9 cellular contexts compared by ENCODE assay signal in the genomic region with DNA sequence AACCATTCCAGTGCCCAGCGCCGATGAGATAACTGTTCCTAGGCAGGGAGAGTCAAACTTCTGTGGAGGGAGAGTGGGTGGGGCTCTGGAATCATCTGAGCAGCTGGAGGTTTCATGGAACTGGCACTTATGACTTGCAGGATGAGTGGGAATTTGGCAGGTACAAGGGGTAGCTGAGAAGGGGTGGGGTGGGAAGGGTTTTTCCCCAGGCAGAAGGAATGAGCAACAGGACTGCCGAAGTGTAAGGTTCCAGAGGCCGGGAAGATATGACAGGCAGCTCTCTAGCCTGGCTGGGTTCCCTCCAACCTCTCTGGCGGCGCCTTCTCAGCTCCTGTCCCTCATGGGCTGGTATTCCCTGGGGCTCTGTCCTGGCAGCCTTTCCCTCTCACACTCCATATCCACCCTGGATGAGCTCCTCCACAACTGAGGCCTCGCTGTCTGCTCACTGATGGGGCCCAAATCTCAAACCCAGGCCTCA. TPM values are rescaled to one million over a fixed set of nuclear protein-coding genes. Genes with fewer than 3 reads are reported as not detected.
A peak's percentile ranks its signal among the peaks of the same experiment; 100 is the strongest.
DNase-seq lines count a peak whose midpoint lies in the region; ATAC-seq and TF ChIP-seq lines count a peak whose summit lies in the region.
"Had no signal": no experiment of that assay in that cellular context is flagged by ENCODE, and none has a peak within 500 bp of the region (broad histone marks: within the 10 kb centered on the region; RNA-seq: fewer than 3 reads in every experiment).

No MANE protein-coding gene starts in this region.

- H3K36me3 Mint-ChIP-seq in activated naive CD8-positive, alpha-beta T cell = peaks cover 5% of the 10 kb centered on the region
- peaks cover 6% of the 10 kb centered on the region for H3K36me3 Mint-ChIP-seq in activated naive CD8-positive, alpha-beta T cell treated with anti-CD3 and anti-CD28 coated beads, Interleukin-2, amount 50 U/mL, for 24 hours (ENCODE audit: low read depth)
- peaks cover 22% of the 10 kb centered on the region for H3K36me3 Mint-ChIP-seq in activated naive CD8-positive, alpha-beta T cell treated with anti-CD3 and anti-CD28 coated beads for 36 hours

- H3K4me1 Mint-ChIP-seq in activated naive CD8-positive, alpha-beta T cell (ENCODE audit: low read depth) = peaks cover 72% of the 10 kb centered on the region
- H3K4me1 Mint-ChIP-seq in activated naive CD8-positive, alpha-beta T cell treated with anti-CD3 and anti-CD28 coated beads, Interleukin-2, amount 50 U/mL, for 24 hours = peaks cover 78% of the 10 kb centered on the region
- peaks cover 65% of the 10 kb centered on the region for H3K4me1 Mint-ChIP-seq in activated naive CD8-positive, alpha-beta T cell treated with anti-CD3 and anti-CD28 coated beads for 36 hours

- TF ChIP-seq CTCF in upper lobe of right lung (IDR thresholded peaks at IDR 0.05) = no peak
- no peak for TF ChIP-seq CTCF in GM13977 (IDR thresholded peaks at IDR 0.05; ENCODE audit: extremely low read depth, insufficient read depth, missing control alignments)

- no peak overlapping the region for H3K4me3 ChIP-seq in upper lobe of right lung
- H3K4me3 ChIP-seq: SJCRH30 had no signal

- peaks cover 66% of the 10 kb centered on the region for H3K4me1 ChIP-seq in upper lobe of right lung

- in situ Hi-C loops in GM13977 (cut with MboI; ENCODE audit: low pct_unique_long_range_greater_than_20kb, low sequenced_read_pairs, unreplicated experiment) = no loop called here

- H3K27ac Mint-ChIP-seq in activated naive CD8-positive, alpha-beta T cell = no peak overlapping the region
- no peak overlapping the region for H3K27ac Mint-ChIP-seq in activated naive CD8-positive, alpha-beta T cell treated with anti-CD3 and anti-CD28 coated beads, Interleukin-2, amount 50 U/mL, for 24 hours
- H3K27ac Mint-ChIP-seq in activated naive CD8-positive, alpha-beta T cell treated with anti-CD3 and anti-CD28 coated beads for 36 hours = peak overlapping the region; percentile 36

- DNase-seq in activated naive CD8-positive, alpha-beta T cell treated with anti-CD3 and anti-CD28 coated beads, Interleukin-2, amount 50 U/mL, for 24 hours = no peak
- no peak for DNase-seq in activated naive CD8-positive, alpha-beta T cell treated with anti-CD3 and anti-CD28 coated beads for 36 hours
- DNase-seq in inferior parietal cortex (ENCODE audit: extremely low spot score) = peak; percentile 14
- DNase-seq in upper lobe of right lung = no peak
- no peak for DNase-seq in stimulated activated naive CD4-positive, alpha-beta T cell (lab: John Stamatoyannopoulos, UW)
- DNase-seq in GM13977 (ENCODE audit: low spot score) = no peak
- DNase-seq: SJCRH30 had no signal

- intact Hi-C loops in upper lobe of right lung (cut with DNase I) = no loop called here

- no peaks in the 10 kb centered on the region for H3K9me3 Mint-ChIP-seq in activated naive CD8-positive, alpha-beta T cell (ENCODE audit: low read depth)
- H3K9me3 Mint-ChIP-seq in activated naive CD8-positive, alpha-beta T cell treated with anti-CD3 and anti-CD28 coated beads, Interleukin-2, amount 50 U/mL, for 24 hours = no peaks in the 10 kb centered on the region
- no peaks in the 10 kb centered on the region for H3K9me3 Mint-ChIP-seq in activated naive CD8-positive, alpha-beta T cell treated with anti-CD3 and anti-CD28 coated beads for 36 hours

- no peaks in the 10 kb centered on the region for H3K27me3 Mint-ChIP-seq in activated naive CD8-positive, alpha-beta T cell
- H3K27me3 Mint-ChIP-seq in activated naive CD8-positive, alpha-beta T cell treated with anti-CD3 and anti-CD28 coated beads, Interleukin-2, amount 50 U/mL, for 24 hours = no peaks in the 10 kb centered on the region
- no peaks in the 10 kb centered on the region for H3K27me3 Mint-ChIP-seq in activated naive CD8-positive, alpha-beta T cell treated with anti-CD3 and anti-CD28 coated beads for 36 hours

- no peaks in the 10 kb centered on the region for H3K9me3 ChIP-seq in upper lobe of right lung
- H3K9me3 ChIP-seq: SJCRH30 had no signal

- peak overlapping the region; percentile 51 for H3K4me3 Mint-ChIP-seq in activated naive CD8-positive, alpha-beta T cell
- no peak overlapping the region for H3K4me3 Mint-ChIP-seq in activated naive CD8-positive, alpha-beta T cell treated with anti-CD3 and anti-CD28 coated beads, Interleukin-2, amount 50 U/mL, for 24 hours
- H3K4me3 Mint-ChIP-seq in activated naive CD8-positive, alpha-beta T cell treated with anti-CD3 and anti-CD28 coated beads for 36 hours = no peak overlapping the region

- no peaks in the 10 kb centered on the region for H3K36me3 ChIP-seq in upper lobe of right lung

- no peak for ATAC-seq in activated naive CD8-positive, alpha-beta T cell treated with anti-CD3 and anti-CD28 coated beads, Interleukin-2, amount 50 U/mL, for 24 hours
- ATAC-seq in upper lobe of right lung = no peak
- no peak for ATAC-seq in HG03025 (IDR thresholded peaks at IDR 0.05; ENCODE audit: low FRiP score, unreplicated experiment)

- H3K27me3 ChIP-seq in upper lobe of right lung = no peaks in the 10 kb centered on the region
- H3K27me3 ChIP-seq: SJCRH30 had no signal

- H3K27ac ChIP-seq in upper lobe of right lung = peak overlapping the region; percentile 44
- H3K27ac ChIP-seq: SJCRH30 had no signal

RNA-seq across cellular contexts. Expression of a gene that starts 2.5 kb away (rescaled TPM):
- 10 to 100 TPM; 14.8 TPM for total RNA-seq in activated naive CD8-positive, alpha-beta T cell treated with anti-CD3 and anti-CD28 coated beads for 36 hours
- total RNA-seq in upper lobe of right lung = 19.9 TPM

RNA-seq across cellular contexts. Expression of a gene that starts 55.5 kb away (rescaled TPM):
- total RNA-seq in activated naive CD8-positive, alpha-beta T cell treated with anti-CD3 and anti-CD28 coated beads for 36 hours = 10 to 100 TPM; 96.8 to 97.1 TPM
- 34.4 TPM for total RNA-seq in upper lobe of right lung
